Comparison of ENCODE assay signal across 31 cellular contexts in genomic region chr3:195754141-195754540, GRCh38. TPM values are rescaled to one million over a fixed set of nuclear protein-coding genes. Genes with fewer than 3 reads are reported as not detected.
"Had no signal": no experiment of that assay in that cellular context is flagged by ENCODE, and none has a peak within 500 bp of the region (broad histone marks: within the 10 kb centered on the region; RNA-seq: fewer than 3 reads in every experiment).

No MANE protein-coding gene starts in this region.

- H3K4me3 ChIP-seq: adrenal gland, smooth muscle cell, stomach, thyroid gland, upper lobe of right lung had no signal

- H3K4me3 Mint-ChIP-seq: activated naive CD8-positive, alpha-beta T cell treated with anti-CD3 and anti-CD28 coated beads for 36 hours; activated T-cell treated with anti-CD3 and anti-CD28 coated beads, Interleukin-2, amount 50 U/mL, for 72 hours; mesothelial cell of epicardium; neural crest cell; stimulated activated naive B cell treated with anti-CD40 and anti-IgM and Interleukin-4, amounts not matched to agents 10 μg/mL and 1 μg/mL and 100 μg/mL, for 72 hours; T-helper 1 cell treated with Interleukin-12 subunit alpha and Interleukin-12 subunit beta and Interleukin-4 antibody, amounts not matched to agents 30 μg/mL and 1 μg/mL, for 36 hours had no signal

- H3K9me3 Mint-ChIP-seq: activated naive CD8-positive, alpha-beta T cell treated with anti-CD3 and anti-CD28 coated beads for 36 hours; activated T-cell treated with anti-CD3 and anti-CD28 coated beads, Interleukin-2, amount 50 U/mL, for 72 hours; mesothelial cell of epicardium; naive B cell; neural crest cell; stimulated activated naive B cell treated with anti-CD40 and anti-IgM and Interleukin-4, amounts not matched to agents 10 μg/mL and 1 μg/mL and 100 μg/mL, for 72 hours; T-helper 1 cell treated with Interleukin-12 subunit alpha and Interleukin-12 subunit beta and Interleukin-4 antibody, amounts not matched to agents 30 μg/mL and 1 μg/mL, for 36 hours had no signal

- H3K27me3 ChIP-seq: adrenal gland, thyroid gland had no signal

- H3K36me3 Mint-ChIP-seq: activated naive CD8-positive, alpha-beta T cell treated with anti-CD3 and anti-CD28 coated beads for 36 hours; mesothelial cell of epicardium; naive B cell; stimulated activated naive B cell treated with anti-CD40 and anti-IgM and Interleukin-4, amounts not matched to agents 10 μg/mL and 1 μg/mL and 100 μg/mL, for 72 hours had no signal

- DNase-seq: activated CD4-positive, alpha-beta T cell treated with anti-CD3 and anti-CD28 coated beads for 4 hours; activated CD4-positive, alpha-beta T cell treated with anti-CD3 and anti-CD28 coated beads, Interleukin-2, amount 50 U/mL, for 4 hours; activated naive CD4-positive, alpha-beta T cell; activated naive CD8-positive, alpha-beta T cell treated with anti-CD3 and anti-CD28 coated beads for 36 hours; activated T-cell treated with anti-CD3 and anti-CD28 coated beads for 4 hours; activated T-cell treated with anti-CD3 and anti-CD28 coated beads, Interleukin-2, amount 50 U/mL, for 72 hours; brain microvascular endothelial cell; caudate nucleus; foreskin fibroblast; head of caudate nucleus; hippocampal formation; kidney glomerular epithelial cell; naive B cell; occipital lobe; stimulated activated CD4-positive, alpha-beta T cell treated with anti-CD3 and anti-CD28 coated beads, Interleukin-15, amount 100 ng/mL, for 24 hours; stimulated activated CD4-positive, alpha-beta T cell treated with anti-CD3 and anti-CD28 coated beads, Interleukin-2, amount 100 ng/mL, for 24 hours; stimulated activated naive B cell treated with anti-CD40 and anti-IgM and Interleukin-4, amounts not matched to agents 10 μg/mL and 1 μg/mL and 100 μg/mL, for 72 hours; stomach; SW 1271; T-helper 9 cell; thyroid gland; upper lobe of right lung had no signal

- H3K4me1 ChIP-seq: adrenal gland, upper lobe of right lung had no signal

- H3K4me2 ChIP-seq: smooth muscle cell had no signal

- H3K9me3 ChIP-seq: adrenal gland, stomach, thyroid gland, upper lobe of right lung had no signal

- H3K36me3 ChIP-seq: adrenal gland, brain microvascular endothelial cell, stomach, thyroid gland, upper lobe of right lung had no signal

- ATAC-seq: activated T-cell treated with anti-CD3 and anti-CD28 coated beads, Interleukin-2, amount 50 U/mL, for 72 hours; esophagus mucosa; stimulated activated naive B cell treated with anti-CD40 and anti-IgM and Interleukin-4, amounts not matched to agents 10 μg/mL and 1 μg/mL and 100 μg/mL, for 72 hours; upper lobe of right lung had no signal

- H3K4me1 Mint-ChIP-seq: stimulated activated naive B cell treated with anti-CD40 and anti-IgM and Interleukin-4, amounts not matched to agents 10 μg/mL and 1 μg/mL and 100 μg/mL, for 72 hours had no signal

- H3K27ac ChIP-seq: adrenal gland, brain microvascular endothelial cell, stomach, thyroid gland, VCaP had no signal

- H3K27ac Mint-ChIP-seq: activated naive CD8-positive, alpha-beta T cell treated with anti-CD3 and anti-CD28 coated beads for 36 hours; activated T-cell treated with anti-CD3 and anti-CD28 coated beads, Interleukin-2, amount 50 U/mL, for 72 hours; mesothelial cell of epicardium; naive B cell; stimulated activated naive B cell treated with anti-CD40 and anti-IgM and Interleukin-4, amounts not matched to agents 10 μg/mL and 1 μg/mL and 100 μg/mL, for 72 hours; T-helper 1 cell treated with Interleukin-12 subunit alpha and Interleukin-12 subunit beta and Interleukin-4 antibody, amounts not matched to agents 30 μg/mL and 1 μg/mL, for 36 hours had no signal

RNA-seq across cellular contexts. Expression of gene MUC20, which starts 33.4 kb away (rescaled TPM):
- total RNA-seq: astrocyte had no signal

RNA-seq across cellular contexts. Expression of gene MUC4, which starts 57.6 kb away (rescaled TPM):
- total RNA-seq: liver, neural crest cell, occipital lobe, smooth muscle cell had no signal
- polyA plus RNA-seq: liver, smooth muscle cell had no signal
